Comparison of ENCODE assay signal across 1 cellular context in the genomic region with DNA sequence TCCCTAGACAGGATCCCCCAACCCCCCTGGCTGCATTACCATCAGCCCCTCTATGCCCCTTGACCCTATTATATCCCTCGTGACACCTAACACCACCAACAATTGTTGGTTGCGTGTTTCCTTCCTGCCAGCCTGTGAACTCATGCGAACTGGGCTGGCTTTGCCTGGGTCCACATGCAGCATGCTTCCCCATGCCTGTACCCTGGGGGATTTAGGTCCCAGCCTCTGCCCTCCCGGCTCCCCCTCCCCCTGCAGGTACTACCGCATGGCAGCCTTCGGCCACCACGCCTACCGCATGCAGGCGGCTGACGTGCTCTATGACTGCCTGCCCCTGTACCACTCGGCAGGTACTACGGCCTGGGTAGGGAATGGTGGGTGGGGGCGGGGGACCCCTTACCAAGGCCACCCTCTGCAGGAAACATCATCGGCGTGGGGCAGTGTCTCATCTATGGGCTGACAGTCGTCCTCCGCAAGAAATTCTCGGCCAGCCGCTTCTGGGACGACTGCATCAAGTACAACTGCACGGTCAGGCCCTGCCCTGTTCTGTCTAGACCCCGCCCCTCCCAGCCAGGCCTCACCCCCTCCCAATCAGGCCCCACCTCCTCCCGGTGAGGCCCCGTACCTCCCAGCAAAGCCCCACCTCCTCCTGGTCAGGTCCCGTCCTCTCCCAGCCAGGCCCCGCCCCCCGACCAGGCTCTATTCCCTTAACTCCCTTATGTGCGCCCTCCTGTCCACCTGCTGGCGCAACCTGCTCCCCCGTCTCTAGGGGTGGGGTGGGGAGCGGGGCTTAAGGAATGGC.
TF ChIP-seq lines count a peak whose summit lies in the region.

No MANE protein-coding gene starts in this region.

TF ChIP-seq in H1, 55 proteins besides CTCF, POLR2A, EP300 and RAD21:
- peak; percentile 70 for TF ChIP-seq KDM4A (IDR thresholded peaks at IDR 0.05; ENCODE audit: low read depth, low read length, severe bottlenecking)
- TF ChIP-seq SIN3A (conservative IDR thresholded peaks at IDR 0.05 in 1 of 2, IDR thresholded peaks at IDR 0.05 in 1 of 2; ENCODE audit: low read depth in 1 of 2, low read length in 2 of 2): peak in 1 of 2 experiments; percentile 85; a peak in 2 of 4 replicates
- TF ChIP-seq, protein P1, sequence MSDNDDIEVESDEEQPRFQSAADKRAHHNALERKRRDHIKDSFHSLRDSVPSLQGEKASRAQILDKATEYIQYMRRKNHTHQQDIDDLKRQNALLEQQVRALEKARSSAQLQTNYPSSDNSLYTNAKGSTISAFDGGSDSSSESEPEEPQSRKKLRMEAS (IDR thresholded peaks at IDR 0.05): peak; percentile 98
- peak; percentile 60 for TF ChIP-seq TAF1 (IDR thresholded peaks at IDR 0.05; ENCODE audit: low read depth, low read length)
- peak; percentile 57; the same call in 1 of the 2 replicates for TF ChIP-seq YY1 (IDR thresholded peaks at IDR 0.05; ENCODE audit: low read depth, low read length)
- peak; percentile 89 for TF ChIP-seq SAP30 (IDR thresholded peaks at IDR 0.05; ENCODE audit: insufficient read depth, insufficient replicate concordance, low read length)
- 0 out of 2 replicates have a peak, but pooled peaks have one; percentile 51 for TF ChIP-seq RBBP5 (IDR thresholded peaks at IDR 0.05; ENCODE audit: borderline replicate concordance, low read depth, low read length)
- no peak for TF ChIP-seq KDM1A (IDR thresholded peaks at IDR 0.05; ENCODE audit: borderline replicate concordance, low read length)
- TF ChIP-seq SP4 (IDR thresholded peaks at IDR 0.05; ENCODE audit: low read length): peak; percentile 78
- TF ChIP-seq SRF (IDR thresholded peaks at IDR 0.05; ENCODE audit: low read depth, low read length): no peak
- no peak for TF ChIP-seq CTBP2 (IDR thresholded peaks at IDR 0.05; ENCODE audit: borderline replicate concordance, insufficient read depth, insufficient read length, low read length)
- TF ChIP-seq PHF8 (conservative IDR thresholded peaks at IDR 0.05; ENCODE audit: low read depth, low read length): 0 out of 2 replicates have a peak, but pooled peaks have one; percentile 19
- TF ChIP-seq SIX5 (IDR thresholded peaks at IDR 0.05; ENCODE audit: low read depth, low read length): no peak
- TF ChIP-seq CREB1 (IDR thresholded peaks at IDR 0.05): peak; percentile 75
- peak; percentile 20 for TF ChIP-seq ASH2L (IDR thresholded peaks at IDR 0.05; ENCODE audit: low read length)
- peak; percentile 13; the same call in 1 of the 2 replicates for TF ChIP-seq TEAD4 (IDR thresholded peaks at IDR 0.05; ENCODE audit: low read depth, low read length)
- TF ChIP-seq, protein P2, sequence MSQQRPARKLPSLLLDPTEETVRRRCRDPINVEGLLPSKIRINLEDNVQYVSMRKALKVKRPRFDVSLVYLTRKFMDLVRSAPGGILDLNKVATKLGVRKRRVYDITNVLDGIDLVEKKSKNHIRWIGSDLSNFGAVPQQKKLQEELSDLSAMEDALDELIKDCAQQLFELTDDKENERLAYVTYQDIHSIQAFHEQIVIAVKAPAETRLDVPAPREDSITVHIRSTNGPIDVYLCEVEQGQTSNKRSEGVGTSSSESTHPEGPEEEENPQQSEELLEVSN (IDR thresholded peaks at IDR 0.05): peak; percentile 73
- no peak for TF ChIP-seq FOSL1 (IDR thresholded peaks at IDR 0.05; ENCODE audit: insufficient read depth, low read depth, low read length)
- 0 out of 2 replicates have a peak, but pooled peaks have one; percentile 22 for TF ChIP-seq CHD2 (IDR thresholded peaks at IDR 0.05; ENCODE audit: low read length)
